In genomic region chr15:90268415-90268814, GRCh38 we compare ENCODE assay signal across 1 cellular context.
TF ChIP-seq lines count a peak whose summit lies in the region.

No MANE protein-coding gene starts in this region.

TF ChIP-seq in GM12878, 131 proteins besides CTCF, POLR2A, EP300 and RAD21:
- no peak for TF ChIP-seq NKRF (conservative IDR thresholded peaks at IDR 0.05)
- TF ChIP-seq FOXM1 (IDR thresholded peaks at IDR 0.05; ENCODE audit: low read depth, low read length) = no peak
- TF ChIP-seq SMAD5 (IDR thresholded peaks at IDR 0.05; ENCODE audit: low read depth) = no peak
- no peak for TF ChIP-seq FOXK2 (IDR thresholded peaks at IDR 0.05)
- TF ChIP-seq POU2F2 (IDR thresholded peaks at IDR 0.05; ENCODE audit: borderline replicate concordance, low read depth, low read length) = no peak
- no peak for TF ChIP-seq POLR2AphosphoS5 (IDR thresholded peaks at IDR 0.05; ENCODE audit: low read length)
- TF ChIP-seq ZBTB40 (IDR thresholded peaks at IDR 0.05; ENCODE audit: borderline replicate concordance) = no peak
- no peak for TF ChIP-seq SUZ12 (IDR thresholded peaks at IDR 0.05; ENCODE audit: unreplicated experiment)
- TF ChIP-seq EZH2 (IDR thresholded peaks at IDR 0.05; ENCODE audit: borderline replicate concordance, control insufficient read depth, low read depth, low read length) = no peak
- TF ChIP-seq WRNIP1 (IDR thresholded peaks at IDR 0.05; ENCODE audit: borderline replicate concordance, low read depth, low read length) = no peak
